25 cellular contexts compared by ENCODE assay signal in the genomic region with DNA sequence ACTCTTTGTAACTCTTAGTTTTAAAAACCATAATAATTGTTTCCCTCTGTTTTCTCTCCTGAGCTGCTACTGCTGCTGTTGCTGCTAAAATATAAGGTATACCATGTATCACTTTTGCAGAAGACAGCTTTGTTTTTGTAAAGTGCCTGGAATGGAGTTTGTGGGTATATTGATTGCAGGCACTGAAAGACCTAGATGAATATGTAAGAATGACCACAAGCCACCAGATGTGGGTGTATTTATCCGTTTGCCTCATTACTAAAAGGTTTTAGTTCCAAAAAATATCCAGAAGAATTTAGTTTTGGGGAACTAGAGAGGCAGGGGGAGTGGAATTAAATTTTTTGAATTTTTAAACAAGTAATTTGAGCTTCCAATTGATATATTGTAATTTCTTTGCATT.
A peak's percentile ranks its signal among the peaks of the same experiment; 100 is the strongest.
DNase-seq lines count a peak whose midpoint lies in the region; ATAC-seq and TF ChIP-seq lines count a peak whose summit lies in the region.
"Had no signal": no experiment of that assay in that cellular context is flagged by ENCODE, and none has a peak within 500 bp of the region (broad histone marks: within the 10 kb centered on the region; RNA-seq: fewer than 3 reads in every experiment).

No MANE protein-coding gene starts in this region.

- H3K9ac ChIP-seq in GM23248 (no peak overlapping the region), PC-3 (ENCODE audit: low read length) (peak overlapping the region; percentile 51; the same call in 1 of the 2 replicates)
- H3K9ac ChIP-seq: parathyroid adenoma had no signal

- no peak overlapping the region for H3K4me3 Mint-ChIP-seq in stimulated activated effector memory CD8-positive, alpha-beta T cell treated with anti-CD3 and anti-CD28 coated beads, Interleukin-12 subunit alpha, Interleukin-12 subunit beta, amount 100 ng/mL, for 72 hours
- no peak overlapping the region for H3K4me3 Mint-ChIP-seq in stimulated activated naive CD8-positive, alpha-beta T cell treated with anti-CD3 and anti-CD28 coated beads, Interleukin-15, amount 100 ng/mL, for 72 hours
- no peak overlapping the region for H3K4me3 Mint-ChIP-seq in GM23338
- H3K4me3 Mint-ChIP-seq: activated CD8-positive, alpha-beta T cell treated with anti-CD3 and anti-CD28 coated beads, Interleukin-2, amount 10 ng/mL, durations not matched to agents 7 days and 5 days; CD8-positive, alpha-beta memory T cell had no signal

- H2AFZ ChIP-seq in GM23248 (no peak overlapping the region), PC-3 (ENCODE audit: low read length) (no peak overlapping the region), GM23338 (no peak overlapping the region)
- H2AFZ ChIP-seq: parathyroid adenoma had no signal

- BruUV-seq in PC-3 (replicated peaks; lab: Mats Ljungman, UMichigan): no TSS peak

- no peaks in the 10 kb centered on the region for H3K36me3 Mint-ChIP-seq in stimulated activated effector memory CD8-positive, alpha-beta T cell treated with anti-CD3 and anti-CD28 coated beads, Interleukin-12 subunit alpha, Interleukin-12 subunit beta, amount 100 ng/mL, for 72 hours
- H3K36me3 Mint-ChIP-seq in GM23338 (ENCODE audit: low read depth): no peaks in the 10 kb centered on the region
- H3K36me3 Mint-ChIP-seq: CD8-positive, alpha-beta memory T cell had no signal

- POLR2A ChIA-PET in PC-3 (lab: Charles Lee; ENCODE audit: unreplicated experiment): no interaction called here

- CTCF ChIA-PET in PC-3 (lab: Charles Lee): no interaction called here

- H4K20me1 ChIP-seq in GM23248 (ENCODE audit: insufficient read depth) (no peaks in the 10 kb centered on the region), PC-3 (ENCODE audit: low read length) (no peaks in the 10 kb centered on the region), GM23338 (replicated peaks; ENCODE audit: insufficient read depth) (no peaks in the 10 kb centered on the region)

- no peak overlapping the region for H3K27ac Mint-ChIP-seq in stimulated activated effector memory CD8-positive, alpha-beta T cell treated with anti-CD3 and anti-CD28 coated beads, Interleukin-12 subunit alpha, Interleukin-12 subunit beta, amount 100 ng/mL, for 72 hours
- H3K27ac Mint-ChIP-seq in stimulated activated naive CD8-positive, alpha-beta T cell treated with anti-CD3 and anti-CD28 coated beads, Interleukin-15, amount 100 ng/mL, for 72 hours: no peak overlapping the region
- H3K27ac Mint-ChIP-seq in GM23338: no peak overlapping the region
- H3K27ac Mint-ChIP-seq: activated CD8-positive, alpha-beta T cell treated with anti-CD3 and anti-CD28 coated beads, Interleukin-2, amount 10 ng/mL, durations not matched to agents 7 days and 5 days had no signal

- H3K27me3 Mint-ChIP-seq in stimulated activated naive CD8-positive, alpha-beta T cell treated with anti-CD3 and anti-CD28 coated beads, Interleukin-15, amount 100 ng/mL, for 72 hours: peaks cover 36% of the 10 kb centered on the region
- peaks cover 2% of the 10 kb centered on the region for H3K27me3 Mint-ChIP-seq in GM23338 (ENCODE audit: insufficient read depth, low read depth, poor library complexity)

- in situ Hi-C loops in GM23248 (cut with MboI): no loop called here

- TF ChIP-seq CTCF in PC-3 (conservative IDR thresholded peaks at IDR 0.05; ENCODE audit: low read depth, low read length): no peak
- no peak for TF ChIP-seq CTCF in GM23338 (conservative IDR thresholded peaks at IDR 0.05; ENCODE audit: low read depth in 2 of 2)

- H3K27ac ChIP-seq in GM23248: no peak overlapping the region
- peak overlapping the region; percentile 94; the same call in 1 of the 2 replicates for H3K27ac ChIP-seq in PC-3 (ENCODE audit: low read length)
- H3K27ac ChIP-seq in epithelial cell of prostate: peak overlapping the region; percentile 84
- H3K27ac ChIP-seq in GM23338 (ENCODE audit: low read depth): no peak overlapping the region
- H3K27ac ChIP-seq: parathyroid adenoma, right atrium auricular region had no signal

- intact Hi-C loops in PC-3 (cut with micrococcal nuclease): no loop called here

- no peak overlapping the region for H3K4me3 ChIP-seq in GM23248
- no peak overlapping the region for H3K4me3 ChIP-seq in PC-3 (ENCODE audit: low read length)
- H3K4me3 ChIP-seq in GM23338: no peak overlapping the region
- H3K4me3 ChIP-seq: lung, right atrium auricular region, tibial nerve had no signal

- peaks cover 33% of the 10 kb centered on the region for H3F3A ChIP-seq in GM23248 (ENCODE audit: insufficient read depth)
- H3F3A ChIP-seq in PC-3 (ENCODE audit: low read length, unreplicated experiment): no peaks in the 10 kb centered on the region
- H3F3A ChIP-seq in GM23338 (replicated peaks; ENCODE audit: low read depth): no peaks in the 10 kb centered on the region

- H3K36me3 ChIP-seq in GM23248 (ENCODE audit: low read depth) (no peaks in the 10 kb centered on the region), PC-3 (ENCODE audit: low read depth, low read length) (no peaks in the 10 kb centered on the region), GM23338 (ENCODE audit: insufficient read depth) (no peaks in the 10 kb centered on the region)
- H3K36me3 ChIP-seq: right atrium auricular region, tibial nerve had no signal

- H3K9me3 ChIP-seq in GM23248 (ENCODE audit: low read depth): no peaks in the 10 kb centered on the region
- H3K9me3 ChIP-seq in PC-3 (ENCODE audit: low read length): no peaks in the 10 kb centered on the region
- H3K9me3 ChIP-seq: right atrium auricular region, tibial nerve had no signal

- DNase-seq in GM23248 (peak; percentile 29), PC-3 (no peak), epithelial cell of prostate (ENCODE audit: low read depth, low spot score) (no peak), ecto neural progenitor cell (ENCODE audit: low spot score) (no peak), UCSD-AML1 (lab: John Stamatoyannopoulos, UW; ENCODE audit: unreplicated experiment) (no peak), GM23338 (ENCODE audit: low spot score) (no peak)
- DNase-seq in stimulated activated effector memory CD8-positive, alpha-beta T cell treated with anti-CD3 and anti-CD28 coated beads, Interleukin-12 subunit alpha, Interleukin-12 subunit beta, amount 100 ng/mL, for 72 hours (ENCODE audit: low spot score in 2 of 2): no peak
- no peak for DNase-seq in stimulated activated naive CD8-positive, alpha-beta T cell treated with anti-CD3 and anti-CD28 coated beads, Interleukin-15, amount 100 ng/mL, for 72 hours
- DNase-seq: activated CD4-positive, alpha-beta T cell treated with anti-CD3 and anti-CD28 coated beads for 1 hour; activated CD8-positive, alpha-beta T cell treated with anti-CD3 and anti-CD28 coated beads, Interleukin-2, amount 10 ng/mL, durations not matched to agents 7 days and 5 days; activated gamma-delta T cell; CD8-positive, alpha-beta memory T cell; cerebellar nuclear complex; DMS153; effector CD8-positive, alpha-beta T cell; GOT3; kidney; NCI-H187 treated with DMSO at 0.1 percent for 48 hours; NCI-H69 had no signal

- no peak overlapping the region for H3K4me2 ChIP-seq in GM23248 (ENCODE audit: unreplicated experiment)
- no peak overlapping the region for H3K4me2 ChIP-seq in PC-3 (ENCODE audit: low read length)
- no peak overlapping the region for H3K4me2 ChIP-seq in GM23338

- H3K4me1 Mint-ChIP-seq in stimulated activated effector memory CD8-positive, alpha-beta T cell treated with anti-CD3 and anti-CD28 coated beads, Interleukin-12 subunit alpha, Interleukin-12 subunit beta, amount 100 ng/mL, for 72 hours: no peaks in the 10 kb centered on the region
- no peaks in the 10 kb centered on the region for H3K4me1 Mint-ChIP-seq in stimulated activated naive CD8-positive, alpha-beta T cell treated with anti-CD3 and anti-CD28 coated beads, Interleukin-15, amount 100 ng/mL, for 72 hours
- H3K4me1 Mint-ChIP-seq in GM23338: no peaks in the 10 kb centered on the region
- H3K4me1 Mint-ChIP-seq: CD8-positive, alpha-beta memory T cell had no signal

- H3K27me3 ChIP-seq in GM23248 (replicated peaks; ENCODE audit: insufficient read depth) (no peaks in the 10 kb centered on the region), PC-3 (ENCODE audit: low read length) (no peaks in the 10 kb centered on the region), GM23338 (ENCODE audit: insufficient read depth) (no peaks in the 10 kb centered on the region)
- H3K27me3 ChIP-seq: right atrium auricular region, tibial nerve had no signal

- WGBS in GM23248 (ENCODE audit: low coverage in 1 of 2, low lambda C conversion rate in 2 of 2, missing lambda C conversion rate in 2 of 2), 2 experiments: 10 to 15% methylated on average over 1 of the region's 1 CpG

- no peaks in the 10 kb centered on the region for H3K9me3 Mint-ChIP-seq in stimulated activated effector memory CD8-positive, alpha-beta T cell treated with anti-CD3 and anti-CD28 coated beads, Interleukin-12 subunit alpha, Interleukin-12 subunit beta, amount 100 ng/mL, for 72 hours
- H3K9me3 Mint-ChIP-seq in stimulated activated naive CD8-positive, alpha-beta T cell treated with anti-CD3 and anti-CD28 coated beads, Interleukin-15, amount 100 ng/mL, for 72 hours: no peaks in the 10 kb centered on the region
- no peaks in the 10 kb centered on the region for H3K9me3 Mint-ChIP-seq in GM23338

- H3K9me2 ChIP-seq in GM23248 (ENCODE audit: insufficient read depth) (no peaks in the 10 kb centered on the region), PC-3 (replicated peaks; ENCODE audit: low read length) (no peaks in the 10 kb centered on the region), GM23338 (ENCODE audit: insufficient read depth) (no peaks in the 10 kb centered on the region)

- H3K4me1 ChIP-seq in GM23248 (ENCODE audit: insufficient read depth): peaks cover 48% of the 10 kb centered on the region
- H3K4me1 ChIP-seq in PC-3 (ENCODE audit: insufficient read depth, low read length): peaks cover 45% of the 10 kb centered on the region
- no peaks in the 10 kb centered on the region for H3K4me1 ChIP-seq in GM23338 (ENCODE audit: insufficient read depth)
- H3K4me1 ChIP-seq: parathyroid adenoma had no signal

- H3K79me2 ChIP-seq in GM23248 (ENCODE audit: insufficient read depth) (no peaks in the 10 kb centered on the region), PC-3 (ENCODE audit: low read length) (no peaks in the 10 kb centered on the region), GM23338 (replicated peaks; ENCODE audit: insufficient read depth) (no peaks in the 10 kb centered on the region)
- H3K79me2 ChIP-seq: parathyroid adenoma had no signal

- ATAC-seq in PC-3 (no peak), GM23338 (no peak)
- peak; percentile 44 for ATAC-seq in stimulated activated effector memory CD8-positive, alpha-beta T cell treated with anti-CD3 and anti-CD28 coated beads, Interleukin-12 subunit alpha, Interleukin-12 subunit beta, amount 100 ng/mL, for 72 hours
- no peak for ATAC-seq in stimulated activated naive CD8-positive, alpha-beta T cell treated with anti-CD3 and anti-CD28 coated beads, Interleukin-15, amount 100 ng/mL, for 72 hours
- ATAC-seq: activated CD8-positive, alpha-beta T cell treated with anti-CD3 and anti-CD28 coated beads, Interleukin-2, amount 10 ng/mL, durations not matched to agents 7 days and 5 days; esophagus mucosa; Right ventricle myocardium inferior had no signal

TF ChIP-seq in GM23338, 12 proteins besides CTCF, POLR2A, EP300 and RAD21 (continues in another document):
- TF ChIP-seq EZH2 (IDR thresholded peaks at IDR 0.05; ENCODE audit: low read depth, unreplicated experiment): no peak

Comparison
In these comparisons a context has a peak if more than half of its experiments do, and no peak if none do; other contexts are left out.
1. H3K27ac ChIP-seq: peak in PC-3 (single experiment) and epithelial cell of prostate (single experiment); none in GM23248 (single experiment) and GM23338 (single experiment).